Comparison of ENCODE assay signal across 8 cellular contexts in genomic region chr1:221741364-221741970, GRCh38. TPM values are rescaled to one million over a fixed set of nuclear protein-coding genes. Genes with fewer than 3 reads are reported as not detected.
DNase-seq lines count a peak whose midpoint lies in the region; ATAC-seq and TF ChIP-seq lines count a peak whose summit lies in the region.

No MANE protein-coding gene starts in this region.

- no peak for TF ChIP-seq POLR2A in ovary (IDR thresholded peaks at IDR 0.05)

- no peak for TF ChIP-seq CTCF in WI38 (IDR thresholded peaks at IDR 0.05; ENCODE audit: low read depth, low read length)
- TF ChIP-seq CTCF in foreskin fibroblast (IDR thresholded peaks at IDR 0.05; ENCODE audit: low read depth, low read length): no peak
- TF ChIP-seq CTCF in ovary (IDR thresholded peaks at IDR 0.05): no peak

- no peaks in the 10 kb centered on the region for H3K36me3 ChIP-seq in ovary

- H3K9me3 ChIP-seq in ovary: no peaks in the 10 kb centered on the region

- DNase-seq in NCI-H82 (lab: John Stamatoyannopoulos, UW) (peak; percentile 73), NCI-H82 treated with DMSO at 0.1 percent for 48 hours (lab: John Stamatoyannopoulos, UW; ENCODE audit: unreplicated experiment) (no peak), foreskin fibroblast (peak in 1 of 2 donors; percentile 51), ovary (peak; percentile 18 to 50 (median 47))

- 0 to 1% (median 1%) methylated on average over 22 of the region's 22 CpGs for WGBS in ovary, 3 donors

- H3K4me3 ChIP-seq in WI38 (ENCODE audit: low read depth, low read length) (peak overlapping the region; percentile 91), foreskin fibroblast (ENCODE audit: low read depth in 1 of 2, low read length in 2 of 2) (peak overlapping the region; percentile 76 to 84), ovary (peak overlapping the region; percentile 64)

- H3K4me1 ChIP-seq in ovary (ENCODE audit: insufficient read depth): peaks cover 1% of the 10 kb centered on the region

- intact Hi-C loops in ovary (cut with DNase I): no loop called here

- ATAC-seq in HG03457 (IDR thresholded peaks at IDR 0.05; ENCODE audit: unreplicated experiment) (peak; percentile 1), HG03442 (IDR thresholded peaks at IDR 0.05; ENCODE audit: unreplicated experiment) (no peak), HG03108 (IDR thresholded peaks at IDR 0.05; ENCODE audit: unreplicated experiment) (no peak)

- peak overlapping the region in 1 of 2 donors; percentile 98 for H3K27ac ChIP-seq in ovary

- TF ChIP-seq EP300 in ovary (IDR thresholded peaks at IDR 0.05): no peak

- H3K27me3 ChIP-seq in ovary: no peaks in the 10 kb centered on the region

RNA-seq across cellular contexts. Expression of gene DUSP10, which starts 0.4 kb away (rescaled TPM):
- 1 to 10 TPM in 6 of 7 donors, under 1 TPM in 1; 0.81 to 8.5 (median 2.0) TPM for total RNA-seq in ovary
- 1 to 10 TPM; 1.7 to 5.5 TPM for polyA plus RNA-seq in ovary
